1 cellular context compared by ENCODE assay signal in genomic region chr15:73945109-73945508, GRCh38.
A peak's percentile ranks its signal among the peaks of the same experiment; 100 is the strongest.
TF ChIP-seq lines count a peak whose summit lies in the region.

No MANE protein-coding gene starts in this region.

TF ChIP-seq in K562, 482 proteins besides CTCF, POLR2A, EP300 and RAD21 (continued from another document):
- TF ChIP-seq CHD7 (IDR thresholded peaks at IDR 0.05; ENCODE audit: low read depth, low read length) (no peak), ZBTB26 (CRISPR knock-in tag; IDR thresholded peaks at IDR 0.05) (no peak), RBM25 (IDR thresholded peaks at IDR 0.05; ENCODE audit: low read depth, low read length, severe bottlenecking) (peak; percentile 82), MYC (IDR thresholded peaks at IDR 0.05; ENCODE audit: low read depth, low read length) (no peak), MYC (CRISPR knock-in tag; IDR thresholded peaks at IDR 0.05; ENCODE audit: borderline replicate concordance, low read depth) (no peak), ZFP36 (IDR thresholded peaks at IDR 0.05; ENCODE audit: low read depth, low read length, partially characterized antibody) (peak; percentile 99), ZKSCAN8 (CRISPR knock-in tag; IDR thresholded peaks at IDR 0.05) (no peak), ELK1 (CRISPR knock-in tag; IDR thresholded peaks at IDR 0.05) (no peak), SMARCA5 (IDR thresholded peaks at IDR 0.05) (peak; percentile 62; the same call in 1 of the 2 replicates), HDAC3 (IDR thresholded peaks at IDR 0.05; ENCODE audit: borderline replicate concordance, partially characterized antibody) (no peak), ZNF134 (CRISPR knock-in tag; conservative IDR thresholded peaks at IDR 0.05) (no peak), ELK3 (CRISPR knock-in tag; IDR thresholded peaks at IDR 0.05) (no peak), EHMT2 (IDR thresholded peaks at IDR 0.05) (no peak), ZNF695 (CRISPR knock-in tag; IDR thresholded peaks at IDR 0.05) (no peak), ATF3 (IDR thresholded peaks at IDR 0.05) (no peak), ATF3 (CRISPR knock-in tag; conservative IDR thresholded peaks at IDR 0.05) (no peak), ZNF436 (CRISPR knock-in tag; IDR thresholded peaks at IDR 0.05) (peak; percentile 56; the same call in 1 of the 2 replicates), ASH1L (IDR thresholded peaks at IDR 0.05; ENCODE audit: borderline replicate concordance, low read depth, partially characterized antibody) (no peak), RNF219 (CRISPR knock-in tag; IDR thresholded peaks at IDR 0.05) (no peak), E4F1 (CRISPR knock-in tag; IDR thresholded peaks at IDR 0.05; ENCODE audit: borderline replicate concordance) (no peak), NR3C1 (CRISPR knock-in tag; IDR thresholded peaks at IDR 0.05) (no peak), PTTG1 (tag; IDR thresholded peaks at IDR 0.05; ENCODE audit: low read depth) (no peak), ZNF143 (CRISPR knock-in tag; IDR thresholded peaks at IDR 0.05) (no peak), RB1 (IDR thresholded peaks at IDR 0.05; ENCODE audit: low read depth) (no peak)
